Comparison of ENCODE assay signal across 25 cellular contexts in genomic region chr1:81775510-81775909, GRCh38.
A peak's percentile ranks its signal among the peaks of the same experiment; 100 is the strongest.
DNase-seq lines count a peak whose midpoint lies in the region; ATAC-seq and TF ChIP-seq lines count a peak whose summit lies in the region.
"Had no signal": no experiment of that assay in that cellular context is flagged by ENCODE, and none has a peak within 500 bp of the region (broad histone marks: within the 10 kb centered on the region; RNA-seq: fewer than 3 reads in every experiment).

No MANE protein-coding gene starts in this region.

- no peaks in the 10 kb centered on the region for H4K20me1 ChIP-seq in OCI-LY3 (ENCODE audit: insufficient read depth, low read length)
- H4K20me1 ChIP-seq: BLaER1 had no signal

- H3K4me2 ChIP-seq in OCI-LY3 (ENCODE audit: low read length): no peak overlapping the region
- H3K4me2 ChIP-seq: BLaER1 had no signal

- H3K27ac Mint-ChIP-seq in nephron progenitor cell: peak overlapping the region; percentile 7
- H3K27ac Mint-ChIP-seq: CD14-positive monocyte; CD4-positive, alpha-beta memory T cell; CD4-positive, CD25-positive, alpha-beta regulatory T cell; CD8-positive, alpha-beta memory T cell had no signal

- H3K4me1 Mint-ChIP-seq in nephron progenitor cell: peaks cover 5% of the 10 kb centered on the region
- H3K4me1 Mint-ChIP-seq: CD14-positive monocyte; CD4-positive, alpha-beta memory T cell; CD4-positive, CD25-positive, alpha-beta regulatory T cell; CD8-positive, alpha-beta memory T cell had no signal

- H3K4me3 Mint-ChIP-seq in nephron progenitor cell: no peak overlapping the region
- H3K4me3 Mint-ChIP-seq: CD14-positive monocyte; CD4-positive, alpha-beta memory T cell; CD4-positive, CD25-positive, alpha-beta regulatory T cell; CD8-positive, alpha-beta memory T cell had no signal

- H3K36me3 ChIP-seq in OCI-LY3 (replicated peaks; ENCODE audit: low read depth, low read length): no peaks in the 10 kb centered on the region
- H3K36me3 ChIP-seq: BE2C, BLaER1 had no signal

- peaks cover 6% of the 10 kb centered on the region for H3K9me3 Mint-ChIP-seq in nephron progenitor cell

- H3K27me3 Mint-ChIP-seq in nephron progenitor cell (ENCODE audit: low read depth, poor library complexity): no peaks in the 10 kb centered on the region
- H3K27me3 Mint-ChIP-seq: CD4-positive, alpha-beta memory T cell; CD4-positive, CD25-positive, alpha-beta regulatory T cell; CD8-positive, alpha-beta memory T cell had no signal

- no peaks in the 10 kb centered on the region for H3K36me3 Mint-ChIP-seq in nephron progenitor cell (ENCODE audit: low read depth)
- H3K36me3 Mint-ChIP-seq: CD14-positive monocyte; CD4-positive, alpha-beta memory T cell; CD4-positive, CD25-positive, alpha-beta regulatory T cell; CD8-positive, alpha-beta memory T cell had no signal

- no peak for ATAC-seq in GM18498 (IDR thresholded peaks at IDR 0.05; ENCODE audit: unreplicated experiment)
- ATAC-seq: GM12878 had no signal

- H3K4me1 ChIP-seq in OCI-LY3 (ENCODE audit: low read length): no peaks in the 10 kb centered on the region
- H3K4me1 ChIP-seq: BE2C, BLaER1 had no signal

- DNase-seq in DMS53 (lab: John Stamatoyannopoulos, UW) (peak; percentile 69), DMS53 treated with DMSO at 0.1 percent for 48 hours (lab: John Stamatoyannopoulos, UW; ENCODE audit: unreplicated experiment) (peak; percentile 51), nephron progenitor cell (no peak), midbrain (lab: John Stamatoyannopoulos, UW) (no peak), NK-92 (lab: John Stamatoyannopoulos, UW; ENCODE audit: unreplicated experiment) (no peak), caudate nucleus (lab: John Stamatoyannopoulos, UW) (no peak)
- DNase-seq: 8988T; ACHN; BE2C; C1 segment of cervical spinal cord; CD4-positive, alpha-beta memory T cell; CD4-positive, CD25-positive, alpha-beta regulatory T cell; CD8-positive, alpha-beta memory T cell; COR-L47; DMS 273 treated with DMSO at 0.1 percent for 48 hours; DMS153; DMS79; DND-41; EL; GDM1 had no signal

- H3K4me3 ChIP-seq in OCI-LY3 (ENCODE audit: low read length): no peak overlapping the region
- H3K4me3 ChIP-seq: BLaER1, GM12878 had no signal

- no peaks in the 10 kb centered on the region for H3K27me3 ChIP-seq in OCI-LY3 (ENCODE audit: low read depth, low read length)
- H3K27me3 ChIP-seq: BE2C, BLaER1 had no signal

- TF ChIP-seq CTCF in OCI-LY3 (IDR thresholded peaks at IDR 0.05; ENCODE audit: low read depth, low read length): no peak
- TF ChIP-seq CTCF in nephron progenitor cell (IDR thresholded peaks at IDR 0.05): no peak

- H3K9ac ChIP-seq in OCI-LY3 (ENCODE audit: low read length): no peak overlapping the region
- H3K9ac ChIP-seq: BLaER1 had no signal

- 0 out of 2 replicates have a peak overlapping the region, but pooled peaks have one; percentile 21 for H2AFZ ChIP-seq in OCI-LY3 (ENCODE audit: low read depth, low read length)

- H3K27ac ChIP-seq in OCI-LY3 (ENCODE audit: low read length) (no peak overlapping the region), caudate nucleus (ENCODE audit: low read depth, low read length) (no peak overlapping the region)
- H3K27ac ChIP-seq: BLaER1 had no signal

- H3K9me3 ChIP-seq in OCI-LY3 (ENCODE audit: insufficient read depth, low read length): no peaks in the 10 kb centered on the region
- H3K9me3 ChIP-seq: BE2C, BLaER1 had no signal

- no peaks in the 10 kb centered on the region for H3K79me2 ChIP-seq in OCI-LY3 (ENCODE audit: low read length)

Comparison
In these comparisons a context has a peak if more than half of its experiments do, and no peak if none do; other contexts are left out.
1. DNase-seq: peak in DMS53 (single experiment) and DMS53 treated with DMSO at 0.1 percent for 48 hours (single experiment); none in nephron progenitor cell (single experiment), midbrain (single experiment), NK-92 (single experiment) and caudate nucleus (0 of 61).